Comparison of ENCODE assay signal across 1 cellular context in the genomic region with DNA sequence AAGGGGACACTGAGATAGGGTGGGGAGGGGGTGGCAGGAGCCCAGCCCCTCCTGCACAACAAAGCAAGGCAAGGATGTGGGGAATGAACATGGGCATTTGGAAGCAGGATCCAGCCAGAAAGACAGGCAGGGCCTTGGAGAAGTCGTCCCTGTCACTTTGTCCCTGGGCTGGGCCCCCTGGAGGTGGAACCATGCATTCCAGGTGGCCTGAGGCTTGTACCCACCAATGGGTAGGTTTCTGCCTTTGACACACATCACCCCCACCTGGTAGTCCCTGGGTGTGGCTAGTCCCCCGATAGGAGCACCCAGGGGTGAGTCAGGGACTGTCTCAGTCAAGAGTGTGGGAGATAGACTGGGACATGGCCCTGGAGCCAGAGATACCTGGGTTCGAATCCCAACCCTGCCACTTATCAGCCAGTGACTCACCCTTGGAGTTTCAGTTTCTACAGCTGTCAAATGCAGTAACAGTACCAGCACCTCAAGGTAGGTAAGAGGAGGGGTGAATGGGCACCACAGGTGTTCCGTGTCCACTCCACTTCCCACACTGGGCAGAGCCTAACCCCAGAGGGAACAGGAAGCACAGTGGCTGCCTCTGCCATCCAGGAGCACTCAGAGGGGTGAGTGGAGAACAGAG.
TF ChIP-seq lines count a peak whose summit lies in the region.

No MANE protein-coding gene starts in this region.

TF ChIP-seq in HCT116, 20 proteins besides CTCF, POLR2A, EP300 and RAD21:
- TF ChIP-seq, protein P1, sequence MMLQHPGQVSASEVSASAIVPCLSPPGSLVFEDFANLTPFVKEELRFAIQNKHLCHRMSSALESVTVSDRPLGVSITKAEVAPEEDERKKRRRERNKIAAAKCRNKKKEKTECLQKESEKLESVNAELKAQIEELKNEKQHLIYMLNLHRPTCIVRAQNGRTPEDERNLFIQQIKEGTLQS (IDR thresholded peaks at IDR 0.05) = no peak
- TF ChIP-seq POLR2AphosphoS5 (IDR thresholded peaks at IDR 0.05; ENCODE audit: low read depth, low read length) (no peak), TCF7L2 (IDR thresholded peaks at IDR 0.05; ENCODE audit: borderline replicate concordance, extremely low read depth, insufficient read depth, insufficient read length) (no peak), EGR1 (IDR thresholded peaks at IDR 0.05; ENCODE audit: low read depth) (no peak), SIN3A (IDR thresholded peaks at IDR 0.05; ENCODE audit: low read depth) (no peak), JUND (IDR thresholded peaks at IDR 0.05) (no peak), MAX (IDR thresholded peaks at IDR 0.05) (no peak), ZFX (IDR thresholded peaks at IDR 0.05) (no peak), FOSL1 (IDR thresholded peaks at IDR 0.05; ENCODE audit: low read depth) (no peak), CBX3 (IDR thresholded peaks at IDR 0.05; ENCODE audit: low read depth) (no peak), ZNF274 (IDR thresholded peaks at IDR 0.05; ENCODE audit: low read depth, low read length) (no peak), ELF1 (IDR thresholded peaks at IDR 0.05; ENCODE audit: borderline replicate concordance, low read depth) (no peak), EZH2phosphoT487 (IDR thresholded peaks at IDR 0.05; ENCODE audit: borderline replicate concordance) (no peak), YY1 (IDR thresholded peaks at IDR 0.05; ENCODE audit: extremely low read depth, insufficient replicate concordance, low read depth, low read length) (no peak), CEBPB (IDR thresholded peaks at IDR 0.05; ENCODE audit: low read depth) (no peak), SP1 (IDR thresholded peaks at IDR 0.05; ENCODE audit: low read depth) (no peak)
- TF ChIP-seq, protein P2, sequence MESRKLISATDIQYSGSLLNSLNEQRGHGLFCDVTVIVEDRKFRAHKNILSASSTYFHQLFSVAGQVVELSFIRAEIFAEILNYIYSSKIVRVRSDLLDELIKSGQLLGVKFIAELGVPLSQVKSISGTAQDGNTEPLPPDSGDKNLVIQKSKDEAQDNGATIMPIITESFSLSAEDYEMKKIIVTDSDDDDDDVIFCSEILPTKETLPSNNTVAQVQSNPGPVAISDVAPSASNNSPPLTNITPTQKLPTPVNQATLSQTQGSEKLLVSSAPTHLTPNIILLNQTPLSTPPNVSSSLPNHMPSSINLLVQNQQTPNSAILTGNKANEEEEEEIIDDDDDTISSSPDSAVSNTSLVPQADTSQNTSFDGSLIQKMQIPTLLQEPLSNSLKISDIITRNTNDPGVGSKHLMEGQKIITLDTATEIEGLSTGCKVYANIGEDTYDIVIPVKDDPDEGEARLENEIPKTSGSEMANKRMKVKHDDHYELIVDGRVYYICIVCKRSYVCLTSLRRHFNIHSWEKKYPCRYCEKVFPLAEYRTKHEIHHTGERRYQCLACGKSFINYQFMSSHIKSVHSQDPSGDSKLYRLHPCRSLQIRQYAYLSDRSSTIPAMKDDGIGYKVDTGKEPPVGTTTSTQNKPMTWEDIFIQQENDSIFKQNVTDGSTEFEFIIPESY (IDR thresholded peaks at IDR 0.05; ENCODE audit: extremely low read depth, insufficient replicate concordance, low read length) = no peak
